In the genomic region with DNA sequence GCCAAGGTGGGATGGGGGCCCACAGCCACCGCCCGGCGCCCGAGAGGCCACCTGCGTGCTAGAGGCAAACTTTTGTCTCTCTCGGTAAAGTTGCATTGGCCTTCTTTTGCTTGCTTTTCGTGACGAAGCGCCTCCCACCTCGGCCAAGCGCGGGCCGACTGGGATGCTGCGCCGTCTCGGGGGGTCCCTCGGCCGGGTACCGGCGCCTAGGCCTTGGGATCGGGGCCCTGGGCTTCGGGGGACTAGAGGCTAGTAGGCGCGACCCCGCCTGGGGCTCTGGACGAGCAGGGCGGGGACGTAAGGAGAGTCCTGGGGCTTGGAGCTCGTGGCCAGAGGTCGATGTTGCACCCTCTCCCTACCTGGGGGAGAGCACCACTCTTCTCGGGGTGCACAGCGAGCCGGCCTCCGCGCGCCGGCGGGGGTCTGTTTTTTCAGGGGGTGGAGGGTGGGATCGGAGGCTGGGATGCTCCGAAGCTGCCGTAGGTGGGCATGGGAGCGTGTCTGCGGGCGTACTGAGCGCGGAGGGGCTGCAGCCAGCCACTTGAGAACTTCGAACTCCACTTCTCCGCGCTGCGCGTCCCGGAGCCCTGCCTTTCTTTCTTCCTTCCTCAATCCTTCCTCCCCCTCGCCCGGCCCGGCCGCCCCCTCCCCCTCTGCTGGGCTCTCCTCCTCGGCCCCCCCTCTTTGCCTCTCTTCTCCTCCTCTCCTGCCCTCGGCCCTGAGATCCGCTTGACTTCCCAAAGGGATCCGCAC, we compare ENCODE assay signal across 8 cellular contexts. TPM values are rescaled to one million over a fixed set of nuclear protein-coding genes. Genes with fewer than 3 reads are reported as not detected.
DNase-seq lines count a peak whose midpoint lies in the region; ATAC-seq and TF ChIP-seq lines count a peak whose summit lies in the region.

No MANE protein-coding gene starts in this region.

- intact Hi-C loops in Right ventricle myocardium superior (cut with DNase I) (no loop called here), sciatic nerve (cut with DNase I) (no loop called here)

- no peak for DNase-seq in T-helper 2 cell treated with Interferon-gamma antibody and Interleukin-4, amounts not matched to agents 5 μg/mL and 100 μg/mL, for 36 hours (ENCODE audit: low spot score)
- no peak for DNase-seq in Right ventricle myocardium superior
- peak; percentile 77 for DNase-seq in sciatic nerve (ENCODE audit: low spot score)
- no peak for DNase-seq in SIG-M5 (lab: John Stamatoyannopoulos, UW)
- no peak for DNase-seq in stimulated activated CD4-positive, alpha-beta T cell treated with anti-CD3 and anti-CD28 coated beads, Interleukin-2, amount 100 ng/mL, for 48 hours
- no peak for DNase-seq in NOMO-1 (lab: John Stamatoyannopoulos, UW; ENCODE audit: unreplicated experiment in 2 of 2)

- no peak for TF ChIP-seq POLR2A in GM18505 (IDR thresholded peaks at IDR 0.05; ENCODE audit: borderline replicate concordance, extremely low read depth, insufficient read depth, insufficient read length)

- peaks cover 5% of the 10 kb centered on the region for H3K4me1 Mint-ChIP-seq in T-helper 2 cell treated with Interferon-gamma antibody and Interleukin-4, amounts not matched to agents 5 μg/mL and 100 μg/mL, for 36 hours (ENCODE audit: low read depth)

- ATAC-seq in GM18505 (IDR thresholded peaks at IDR 0.05; ENCODE audit: unreplicated experiment) (peak; percentile 26), Right ventricle myocardium superior (ENCODE audit: poor library complexity) (peak; percentile 4), sciatic nerve (peak; percentile 52), HG03469 (IDR thresholded peaks at IDR 0.05; ENCODE audit: unreplicated experiment) (no peak)

- no peaks in the 10 kb centered on the region for H3K36me3 Mint-ChIP-seq in T-helper 2 cell treated with Interferon-gamma antibody and Interleukin-4, amounts not matched to agents 5 μg/mL and 100 μg/mL, for 36 hours (ENCODE audit: low read depth)

- peaks cover 73% of the 10 kb centered on the region for H3K27me3 Mint-ChIP-seq in T-helper 2 cell treated with Interferon-gamma antibody and Interleukin-4, amounts not matched to agents 5 μg/mL and 100 μg/mL, for 36 hours (ENCODE audit: low read depth)

- H3K4me3 Mint-ChIP-seq in T-helper 2 cell treated with Interferon-gamma antibody and Interleukin-4, amounts not matched to agents 5 μg/mL and 100 μg/mL, for 36 hours = peak overlapping the region; percentile 36

- no peak overlapping the region for H3K27ac Mint-ChIP-seq in T-helper 2 cell treated with Interferon-gamma antibody and Interleukin-4, amounts not matched to agents 5 μg/mL and 100 μg/mL, for 36 hours

- no peaks in the 10 kb centered on the region for H3K9me3 Mint-ChIP-seq in T-helper 2 cell treated with Interferon-gamma antibody and Interleukin-4, amounts not matched to agents 5 μg/mL and 100 μg/mL, for 36 hours

RNA-seq across cellular contexts. Expression of a gene that starts 0.7 kb away (rescaled TPM):
- total RNA-seq in Right ventricle myocardium superior (1.3 TPM), sciatic nerve (14.4 TPM)
